In the genomic region with DNA sequence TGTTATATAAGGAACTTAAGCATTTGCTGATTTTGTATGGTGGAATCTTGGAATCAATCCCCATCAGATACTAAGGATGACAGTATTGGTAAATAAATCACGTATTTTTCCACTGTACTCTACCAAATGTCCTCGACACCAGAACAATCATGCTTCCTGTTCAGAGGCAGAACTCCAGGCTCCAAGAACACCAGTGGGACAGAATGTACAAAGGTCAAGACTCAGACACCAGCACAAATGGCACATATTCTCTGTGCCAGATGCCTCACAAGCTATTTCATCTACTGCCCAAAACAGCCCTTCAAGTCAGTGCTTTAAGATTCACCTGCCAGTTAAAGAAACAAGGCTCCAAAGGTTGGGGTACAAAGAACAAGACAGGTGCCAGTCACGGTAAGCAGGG, we compare ENCODE assay signal across 18 cellular contexts.
DNase-seq lines count a peak whose midpoint lies in the region; ATAC-seq and TF ChIP-seq lines count a peak whose summit lies in the region.
"Had no signal": no experiment of that assay in that cellular context is flagged by ENCODE, and none has a peak within 500 bp of the region (broad histone marks: within the 10 kb centered on the region; RNA-seq: fewer than 3 reads in every experiment).

No MANE protein-coding gene starts in this region.

- DNase-seq in body of pancreas (peak in 3 of 4 donors; percentile 45 to 65 (median 61)), left lobe of liver (ENCODE audit: low spot score) (peak; percentile 47), right lobe of liver (peak in 1 of 3 donors; percentile 56), psoas muscle (no peak), EL (no peak), GM23248 (no peak), NCI-H2196 treated with DMSO at 0.1 percent for 48 hours (lab: John Stamatoyannopoulos, UW; ENCODE audit: unreplicated experiment) (no peak), Kasumi-1 (lab: John Stamatoyannopoulos, UW) (no peak)
- DNase-seq: Calu3; CD4-positive, alpha-beta memory T cell; COR-L47; DMS153; DMS79 treated with DMSO at 0.1 percent for 48 hours; GDM1; GOT3; HFFc6 had no signal

- H3K36me3 ChIP-seq in body of pancreas (replicated peaks in 1 of 2; ENCODE audit: insufficient read depth in 1 of 2, low read depth in 2 of 2), result no peaks in the 10 kb centered on the region
- no peaks in the 10 kb centered on the region for H3K36me3 ChIP-seq in right lobe of liver
- no peaks in the 10 kb centered on the region for H3K36me3 ChIP-seq in psoas muscle (ENCODE audit: insufficient read depth in 1 of 2, low read depth in 1 of 2)
- H3K36me3 ChIP-seq in GM23248 (ENCODE audit: low read depth), result no peaks in the 10 kb centered on the region
- H3K36me3 ChIP-seq: HAP-1 had no signal

- ATAC-seq in body of pancreas (peak; percentile 68), left lobe of liver (peak; percentile 55), right lobe of liver (peak; percentile 43 to 70 (median 62)), psoas muscle (peak in 3 of 4 donors; percentile 77 to 92 (median 91))
- ATAC-seq: GM12878 had no signal

- TF ChIP-seq CTCF in body of pancreas (IDR thresholded peaks at IDR 0.05), result no peak
- no peak for TF ChIP-seq CTCF in right lobe of liver (IDR thresholded peaks at IDR 0.05)
- TF ChIP-seq CTCF in psoas muscle (IDR thresholded peaks at IDR 0.05), result no peak

- no peak overlapping the region for H2AFZ ChIP-seq in GM23248

- intact Hi-C loops in body of pancreas (cut with DNase I) (no loop called here), right lobe of liver (cut with DNase I) (no loop called here), psoas muscle (cut with DNase I) (loop anchor here in 1 of 2 donors (5.0 kb wide), 1 partner anchor 75 kb away; no protein-coding TSS in a partner anchor)

- no peaks in the 10 kb centered on the region for H4K20me1 ChIP-seq in GM23248 (ENCODE audit: insufficient read depth)

- H3K27ac ChIP-seq in body of pancreas, result peak overlapping the region; percentile 69 to 93 (median 82)
- peak overlapping the region in 2 of 3 donors; percentile 86 to 88 for H3K27ac ChIP-seq in right lobe of liver
- H3K27ac ChIP-seq in psoas muscle, result no peak overlapping the region
- H3K27ac ChIP-seq in GM23248, result no peak overlapping the region

- no peaks in the 10 kb centered on the region for H3F3A ChIP-seq in GM23248 (ENCODE audit: insufficient read depth)

- 37 to 40% methylated on average over 3 of the region's 3 CpGs for WGBS in body of pancreas, 2 donors
- WGBS in right lobe of liver (ENCODE audit: insufficient coverage, low coverage, low lambda C conversion rate, missing lambda C conversion rate), result 9% methylated on average over 3 of the region's 3 CpGs
- WGBS in psoas muscle, 3 donors, result 20 to 49% (median 26%) methylated on average over 3 of the region's 3 CpGs
- WGBS in GM23248 (ENCODE audit: low coverage in 1 of 2, low lambda C conversion rate in 2 of 2, missing lambda C conversion rate in 2 of 2), 2 experiments, result 13 to 16% methylated on average over 3 of the region's 3 CpGs

- H3K4me1 ChIP-seq in body of pancreas (peaks cover 34% of the 10 kb centered on the region), right lobe of liver (peaks cover 0 to 17% (median 2%) of the 10 kb centered on the region in 4 donors), psoas muscle (peaks cover 16% of the 10 kb centered on the region), GM23248 (ENCODE audit: insufficient read depth) (no peaks in the 10 kb centered on the region)
- H3K4me1 ChIP-seq: HAP-1 had no signal

- no peak for TF ChIP-seq POLR2A in body of pancreas (IDR thresholded peaks at IDR 0.05)
- no peak for TF ChIP-seq POLR2A in right lobe of liver (IDR thresholded peaks at IDR 0.05)

- no peak overlapping the region for H3K9ac ChIP-seq in GM23248

- no peaks in the 10 kb centered on the region for H3K79me2 ChIP-seq in GM23248 (ENCODE audit: insufficient read depth)

- H3K9me3 ChIP-seq in body of pancreas, result no peaks in the 10 kb centered on the region
- H3K9me3 ChIP-seq in right lobe of liver, result no peaks in the 10 kb centered on the region
- H3K9me3 ChIP-seq in psoas muscle, result no peaks in the 10 kb centered on the region
- H3K9me3 ChIP-seq in GM23248 (ENCODE audit: low read depth), result no peaks in the 10 kb centered on the region
- H3K9me3 ChIP-seq: HAP-1 had no signal

- no peak overlapping the region for H3K4me2 ChIP-seq in GM23248 (ENCODE audit: unreplicated experiment)

- H3K4me3 ChIP-seq in body of pancreas (no peak overlapping the region), right lobe of liver (no peak overlapping the region), psoas muscle (no peak overlapping the region), GM23248 (no peak overlapping the region)
- H3K4me3 ChIP-seq: GM12878, HAP-1 had no signal

- H3K27me3 ChIP-seq in body of pancreas (no peaks in the 10 kb centered on the region), right lobe of liver (no peaks in the 10 kb centered on the region), psoas muscle (ENCODE audit: insufficient read depth in 3 of 3, low read length in 2 of 3) (no peaks in the 10 kb centered on the region), GM23248 (replicated peaks; ENCODE audit: insufficient read depth) (no peaks in the 10 kb centered on the region)

- H3K9me2 ChIP-seq in GM23248 (ENCODE audit: insufficient read depth), result no peaks in the 10 kb centered on the region

- in situ Hi-C loops in GM23248 (cut with MboI), result no loop called here

Comparison
In these comparisons a context has a peak if more than half of its experiments do, and no peak if none do; other contexts are left out.
1. DNase-seq: peak in body of pancreas (3 of 4) and left lobe of liver (single experiment); none in psoas muscle (0 of 2), EL (single experiment), GM23248 (single experiment), NCI-H2196 treated with DMSO at 0.1 percent for 48 hours (single experiment) and Kasumi-1 (0 of 2).
2. H3K27ac ChIP-seq: peak in body of pancreas (4 of 4) and right lobe of liver (2 of 3); none in psoas muscle (single experiment) and GM23248 (single experiment).
3. Peak in every context shown above with its lines, with median percentiles within 50 percentile points of each other: ATAC-seq.